ENCODE assay signal across 16 cellular contexts in the genomic region with DNA sequence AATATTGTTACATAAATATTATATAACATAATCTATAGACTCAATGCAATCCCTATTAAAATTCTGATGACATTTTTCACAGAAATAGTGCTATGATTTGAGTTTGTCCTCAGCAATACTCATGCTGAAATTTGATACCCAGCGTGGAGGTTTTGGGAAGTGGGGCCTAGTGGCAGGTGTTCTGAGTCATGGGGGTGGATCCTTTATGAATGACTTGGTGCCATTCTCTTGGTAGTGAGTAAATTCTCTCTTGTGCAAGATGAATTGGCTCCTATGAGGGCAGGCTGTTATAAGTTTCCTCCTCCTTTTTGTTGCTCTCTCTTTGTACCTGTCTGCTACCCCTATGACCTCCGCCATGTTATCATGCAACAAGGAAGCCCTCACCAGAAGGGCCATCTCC.
A peak's percentile ranks its signal among the peaks of the same experiment; 100 is the strongest.
DNase-seq lines count a peak whose midpoint lies in the region; ATAC-seq and TF ChIP-seq lines count a peak whose summit lies in the region.
"Had no signal": no experiment of that assay in that cellular context is flagged by ENCODE, and none has a peak within 500 bp of the region (broad histone marks: within the 10 kb centered on the region; RNA-seq: fewer than 3 reads in every experiment).

No MANE protein-coding gene starts in this region.

- 95 to 100% (median 98%) methylated on average over 2 of the region's 2 CpGs for WGBS in heart left ventricle, 4 donors

- no peak for ATAC-seq in HG02870 (IDR thresholded peaks at IDR 0.05; ENCODE audit: unreplicated experiment)
- no peak for ATAC-seq in heart left ventricle
- ATAC-seq in omental fat pad (ENCODE audit: low FRiP score): no peak
- ATAC-seq: lower lobe of right lung, natural killer cell had no signal

- no peak overlapping the region for H3K27ac ChIP-seq in heart left ventricle
- H3K27ac ChIP-seq: 22Rv1, C4-2B, lower lobe of right lung, Peyer's patch had no signal

- no peak for TF ChIP-seq CTCF in heart left ventricle (IDR thresholded peaks at IDR 0.05)
- TF ChIP-seq CTCF in omental fat pad (IDR thresholded peaks at IDR 0.05): no peak

- DNase-seq in DMS 273 (lab: John Stamatoyannopoulos, UW; ENCODE audit: unreplicated experiment) (peak; percentile 18), DMS 273 treated with DMSO at 0.1 percent for 48 hours (lab: John Stamatoyannopoulos, UW) (no peak), LHCN-M2 (ENCODE audit: low read depth) (peak; percentile 79), RKO (ENCODE audit: low spot score) (peak; percentile 57), iPS-NIHi11 (ENCODE audit: low spot score) (peak; percentile 8), heart left ventricle (no peak), omental fat pad (ENCODE audit: low spot score) (no peak)
- DNase-seq: caudate nucleus; effector CD8-positive, alpha-beta T cell; lower lobe of right lung; natural killer cell; NCI-H2227 treated with DMSO at 0.1 percent for 48 hours; Peyer's patch had no signal

- H3K4me3 ChIP-seq in heart left ventricle: no peak overlapping the region
- H3K4me3 ChIP-seq: lower lobe of right lung, Peyer's patch had no signal

- H3K36me3 ChIP-seq in heart left ventricle: peaks cover 0 to 28% (median 13%) of the 10 kb centered on the region in 9 donors

- H3K4me1 ChIP-seq in heart left ventricle: peaks cover 0 to 12% (median 1%) of the 10 kb centered on the region in 12 donors
- H3K4me1 ChIP-seq: lower lobe of right lung, Peyer's patch had no signal

- intact Hi-C loops in heart left ventricle (cut with DNase I): loop anchor here in 1 of 10 donors (10.0 kb wide), 1 partner anchor 164 kb away; the partner anchor contains the start of gene EPM2A

- no peak for TF ChIP-seq POLR2A in heart left ventricle (IDR thresholded peaks at IDR 0.05)

- H3K9me3 ChIP-seq in heart left ventricle: peaks cover 0 to 32% (median 8%) of the 10 kb centered on the region in 12 donors
- H3K9me3 ChIP-seq: Peyer's patch had no signal

- no peaks in the 10 kb centered on the region for H3K27me3 ChIP-seq in heart left ventricle
- H3K27me3 ChIP-seq: Peyer's patch had no signal

Comparison
In these comparisons a context has a peak if more than half of its experiments do, and no peak if none do; other contexts are left out.
1. DNase-seq: peak in DMS 273 (single experiment), LHCN-M2 (single experiment), RKO (single experiment) and iPS-NIHi11 (single experiment); none in DMS 273 treated with DMSO at 0.1 percent for 48 hours (single experiment), heart left ventricle (0 of 5) and omental fat pad (single experiment).